Comparison of ENCODE assay signal across 17 cellular contexts in genomic region chr4:153428816-153429592, GRCh38. TPM values are rescaled to one million over a fixed set of nuclear protein-coding genes. Genes with fewer than 3 reads are reported as not detected.
DNase-seq lines count a peak whose midpoint lies in the region; ATAC-seq and TF ChIP-seq lines count a peak whose summit lies in the region.
"Had no signal": no experiment of that assay in that cellular context is flagged by ENCODE, and none has a peak within 500 bp of the region (broad histone marks: within the 10 kb centered on the region; RNA-seq: fewer than 3 reads in every experiment).

No MANE protein-coding gene starts in this region.

- intact Hi-C loops in activated CD8-positive, alpha-beta T cell treated with anti-CD3 and anti-CD28 coated beads for 36 hours (cut with micrococcal nuclease), result loop anchor here (10.0 kb wide), 1 partner anchor 216 kb away; no protein-coding TSS in a partner anchor
- intact Hi-C loops in tibial artery (cut with DNase I; ENCODE audit: low total_unique reads) (no loop called here), mucosa of descending colon (cut with DNase I, micrococcal nuclease) (no loop called here)

- POLR2A ChIA-PET in activated CD8-positive, alpha-beta T cell treated with anti-CD3 and anti-CD28 coated beads, Interleukin-2, amount 10 ng/mL, durations not matched to agents 7 days and 5 days (lab: Charles Lee), result interaction anchor here (2.0 kb wide), 1 partner anchor 37 kb away, joined by 10 read pairs; the partner anchor contains the start of gene TMEM131L
- POLR2A ChIA-PET in activated CD8-positive, alpha-beta T cell treated with anti-CD3 and anti-CD28 coated beads for 36 hours (lab: Charles Lee), result interaction anchor here (1.3 to 1.6 kb wide), 2 partner anchors 38 to 61 kb away, joined by 3 to 4 read pairs; no protein-coding TSS in a partner anchor

- TF ChIP-seq CTCF in activated CD8-positive, alpha-beta T cell treated with anti-CD3 and anti-CD28 coated beads for 36 hours (IDR thresholded peaks at IDR 0.05), result no peak
- no peak for TF ChIP-seq CTCF in tibial artery (IDR thresholded peaks at IDR 0.05)
- TF ChIP-seq CTCF in mucosa of descending colon (IDR thresholded peaks at IDR 0.05), result no peak

- H3K36me3 ChIP-seq in muscle layer of colon (ENCODE audit: insufficient read depth, low read length), result no peaks in the 10 kb centered on the region
- H3K36me3 ChIP-seq in tibial artery, result no peaks in the 10 kb centered on the region
- H3K36me3 ChIP-seq in mucosa of descending colon (ENCODE audit: low read depth), result no peaks in the 10 kb centered on the region
- H3K36me3 ChIP-seq: cardiac muscle cell had no signal

- H3K9me3 ChIP-seq in T-helper 17 cell (ENCODE audit: control insufficient read depth, low read length, poor library complexity, severe bottlenecking) (no peaks in the 10 kb centered on the region), muscle layer of colon (ENCODE audit: low read length) (no peaks in the 10 kb centered on the region), tibial artery (no peaks in the 10 kb centered on the region), mucosa of descending colon (no peaks in the 10 kb centered on the region)

- no peak for ATAC-seq in activated CD8-positive, alpha-beta T cell treated with anti-CD3 and anti-CD28 coated beads, Interleukin-2, amount 10 ng/mL, durations not matched to agents 7 days and 5 days
- ATAC-seq in activated CD8-positive, alpha-beta T cell treated with anti-CD3 and anti-CD28 coated beads for 36 hours, result no peak
- ATAC-seq in T-helper 17 cell (no peak), mucosa of descending colon (no peak)

- no peaks in the 10 kb centered on the region for H3K27me3 Mint-ChIP-seq in activated CD8-positive, alpha-beta T cell treated with anti-CD3 and anti-CD28 coated beads, Interleukin-2, amount 10 ng/mL, durations not matched to agents 7 days and 5 days (ENCODE audit: low read depth)
- H3K27me3 Mint-ChIP-seq in activated CD8-positive, alpha-beta T cell treated with anti-CD3 and anti-CD28 coated beads for 36 hours, result no peaks in the 10 kb centered on the region
- no peaks in the 10 kb centered on the region for H3K27me3 Mint-ChIP-seq in T-helper 17 cell

- peak overlapping the region; percentile 37 for H3K27ac Mint-ChIP-seq in activated CD8-positive, alpha-beta T cell treated with anti-CD3 and anti-CD28 coated beads, Interleukin-2, amount 10 ng/mL, durations not matched to agents 7 days and 5 days
- H3K27ac Mint-ChIP-seq in activated CD8-positive, alpha-beta T cell treated with anti-CD3 and anti-CD28 coated beads for 36 hours, result no peak overlapping the region
- H3K27ac Mint-ChIP-seq in T-helper 17 cell, result peak overlapping the region; percentile 45
- H3K27ac Mint-ChIP-seq: activated CD4-positive, alpha-beta memory T cell treated with anti-CD3 and anti-CD28 coated beads, Interleukin-2, amount 10 ng/mL, durations not matched to agents 7 days and 5 days had no signal

- H3K4me3 ChIP-seq in muscle layer of colon (ENCODE audit: low read depth in 1 of 2, low read length in 2 of 2), result no peak overlapping the region
- H3K4me3 ChIP-seq in tibial artery, result no peak overlapping the region
- no peak overlapping the region for H3K4me3 ChIP-seq in mucosa of descending colon
- H3K4me3 ChIP-seq: cardiac muscle cell had no signal

- H3K9me3 Mint-ChIP-seq in activated CD8-positive, alpha-beta T cell treated with anti-CD3 and anti-CD28 coated beads, Interleukin-2, amount 10 ng/mL, durations not matched to agents 7 days and 5 days (ENCODE audit: insufficient read depth), result peaks cover 2% of the 10 kb centered on the region
- no peaks in the 10 kb centered on the region for H3K9me3 Mint-ChIP-seq in activated CD8-positive, alpha-beta T cell treated with anti-CD3 and anti-CD28 coated beads for 36 hours
- H3K9me3 Mint-ChIP-seq: activated CD4-positive, alpha-beta memory T cell treated with anti-CD3 and anti-CD28 coated beads, Interleukin-2, amount 10 ng/mL, durations not matched to agents 7 days and 5 days had no signal

- peak; percentile 33 for DNase-seq in activated CD8-positive, alpha-beta T cell treated with anti-CD3 and anti-CD28 coated beads, Interleukin-2, amount 10 ng/mL, durations not matched to agents 7 days and 5 days
- no peak for DNase-seq in activated CD8-positive, alpha-beta T cell treated with anti-CD3 and anti-CD28 coated beads for 36 hours
- DNase-seq in T-helper 17 cell (no peak), tibial artery (no peak), SIG-M5 (lab: John Stamatoyannopoulos, UW) (no peak), NCI-H128 (lab: John Stamatoyannopoulos, UW; ENCODE audit: unreplicated experiment) (no peak), mucosa of descending colon (no peak)
- DNase-seq: activated CD4-positive, alpha-beta memory T cell treated with anti-CD3 and anti-CD28 coated beads, Interleukin-2, amount 10 ng/mL, durations not matched to agents 7 days and 5 days; activated gamma-delta T cell; Calu3; midbrain; NCI-H2029; NCI-H774; T1000 had no signal

- CTCF ChIA-PET in activated CD8-positive, alpha-beta T cell treated with anti-CD3 and anti-CD28 coated beads, Interleukin-2, amount 10 ng/mL, durations not matched to agents 7 days and 5 days (lab: Charles Lee), result interaction anchor here (0.6 to 5.3 kb wide), 12 partner anchors 8 to 214 kb away, joined by 3 to 42 read pairs (median 5); partner anchors contain the start of gene TMEM131L
- CTCF ChIA-PET in activated CD8-positive, alpha-beta T cell treated with anti-CD3 and anti-CD28 coated beads for 36 hours (lab: Charles Lee), result interaction anchor here (0.8 to 4.0 kb wide), 9 partner anchors 17 to 204 kb away, joined by 3 to 20 read pairs (median 3); no protein-coding TSS in a partner anchor

- H3K4me1 ChIP-seq in muscle layer of colon (ENCODE audit: insufficient read depth, low read length) (peaks cover 31% of the 10 kb centered on the region), tibial artery (peaks cover 0 to 53% (median 22%) of the 10 kb centered on the region in 4 donors), mucosa of descending colon (ENCODE audit: low read depth) (no peaks in the 10 kb centered on the region)

- H3K27me3 ChIP-seq in muscle layer of colon (ENCODE audit: control insufficient read depth in 1 of 2, insufficient read depth in 2 of 2, low read length in 2 of 2), result no peaks in the 10 kb centered on the region
- no peaks in the 10 kb centered on the region for H3K27me3 ChIP-seq in tibial artery
- H3K27me3 ChIP-seq: cardiac muscle cell had no signal

- H3K27ac ChIP-seq in muscle layer of colon (ENCODE audit: low read depth, low read length), result peak overlapping the region; percentile 50
- peak overlapping the region; percentile 67 to 79 for H3K27ac ChIP-seq in tibial artery
- H3K27ac ChIP-seq: cardiac muscle cell, RWPE1 had no signal

- H3K36me3 Mint-ChIP-seq in activated CD8-positive, alpha-beta T cell treated with anti-CD3 and anti-CD28 coated beads, Interleukin-2, amount 10 ng/mL, durations not matched to agents 7 days and 5 days (ENCODE audit: low read depth), result peaks cover 19% of the 10 kb centered on the region
- no peaks in the 10 kb centered on the region for H3K36me3 Mint-ChIP-seq in activated CD8-positive, alpha-beta T cell treated with anti-CD3 and anti-CD28 coated beads for 36 hours (ENCODE audit: low read depth)
- no peaks in the 10 kb centered on the region for H3K36me3 Mint-ChIP-seq in T-helper 17 cell (ENCODE audit: low read depth)

- no peak overlapping the region for H3K9ac ChIP-seq in muscle layer of colon (ENCODE audit: low read length)

- peaks cover 77% of the 10 kb centered on the region for H3K4me1 Mint-ChIP-seq in activated CD8-positive, alpha-beta T cell treated with anti-CD3 and anti-CD28 coated beads, Interleukin-2, amount 10 ng/mL, durations not matched to agents 7 days and 5 days (ENCODE audit: low read depth)
- peaks cover 70% of the 10 kb centered on the region for H3K4me1 Mint-ChIP-seq in activated CD8-positive, alpha-beta T cell treated with anti-CD3 and anti-CD28 coated beads for 36 hours (ENCODE audit: low read depth)
- H3K4me1 Mint-ChIP-seq in T-helper 17 cell, result peaks cover 30% of the 10 kb centered on the region

- H3K4me3 Mint-ChIP-seq in activated CD8-positive, alpha-beta T cell treated with anti-CD3 and anti-CD28 coated beads, Interleukin-2, amount 10 ng/mL, durations not matched to agents 7 days and 5 days, result no peak overlapping the region
- H3K4me3 Mint-ChIP-seq in activated CD8-positive, alpha-beta T cell treated with anti-CD3 and anti-CD28 coated beads for 36 hours, result no peak overlapping the region
- H3K4me3 Mint-ChIP-seq in T-helper 17 cell, result peak overlapping the region; percentile 57
- H3K4me3 Mint-ChIP-seq: activated CD4-positive, alpha-beta memory T cell treated with anti-CD3 and anti-CD28 coated beads, Interleukin-2, amount 10 ng/mL, durations not matched to agents 7 days and 5 days had no signal

RNA-seq across cellular contexts. Expression of gene TMEM131L, which starts 37.2 kb away (rescaled TPM):
- 10 to 100 TPM; 54.9 to 58.4 TPM for total RNA-seq in activated CD8-positive, alpha-beta T cell treated with anti-CD3 and anti-CD28 coated beads, Interleukin-2, amount 10 ng/mL, durations not matched to agents 7 days and 5 days
- 10 to 100 TPM; 51.7 to 52.4 TPM for total RNA-seq in activated CD8-positive, alpha-beta T cell treated with anti-CD3 and anti-CD28 coated beads for 36 hours
- total RNA-seq in T-helper 17 cell (10 to 100 TPM; 83.8 to 92.7 TPM), mucosa of descending colon (1 to 10 TPM; 5.9 to 9.8 (median 6.7) TPM)

Comparison
In these comparisons a context has a peak if more than half of its experiments do, and no peak if none do; other contexts are left out.
1. RNA of gene TMEM131L, which starts 37.2 kb away (total RNA-seq): 83.8 to 92.7 TPM in T-helper 17 cell, 54.9 to 58.4 TPM in activated CD8-positive, alpha-beta T cell treated with anti-CD3 and anti-CD28 coated beads, Interleukin-2, amount 10 ng/mL, durations not matched to agents 7 days and 5 days and 51.7 to 52.4 TPM in activated CD8-positive, alpha-beta T cell treated with anti-CD3 and anti-CD28 coated beads for 36 hours; 5.9 to 9.8 TPM in mucosa of descending colon; every median in the first group is over 4 times any median in the second.